Comparison of ENCODE assay signal across 12 cellular contexts in genomic region chr20:23693220-23693619, GRCh38. TPM values are rescaled to one million over a fixed set of nuclear protein-coding genes. Genes with fewer than 3 reads are reported as not detected.
A peak's percentile ranks its signal among the peaks of the same experiment; 100 is the strongest.
DNase-seq lines count a peak whose midpoint lies in the region; ATAC-seq, FAIRE-seq and TF ChIP-seq lines count a peak whose summit lies in the region.
"Not testable (repeated sequence)": the region's sequence is repeated elsewhere in the genome, so short reads cannot be mapped to it uniquely, and the experiment has no call there.
"Had no signal": no experiment of that assay in that cellular context is flagged by ENCODE, and none has a peak within 500 bp of the region (broad histone marks: within the 10 kb centered on the region; RNA-seq: fewer than 3 reads in every experiment).

No MANE protein-coding gene starts in this region.

- not testable (repeated sequence) for H3K4me3 ChIP-seq in GM12878; mesodermal cell (ENCODE audit: extremely low read depth, insufficient read depth, low read length, poor library complexity, severe bottlenecking)

- H3K27me3 ChIP-seq in GM12878 (replicated peaks in 1 of 2; ENCODE audit: control insufficient read depth in 2 of 2, insufficient read depth in 2 of 2, low read length in 1 of 2) = not testable (repeated sequence)

- RAD21 ChIA-PET in GM12878 (lab: Charles Lee; ENCODE audit: unreplicated experiment) = not testable (repeated sequence)

- H3K36me3 ChIP-seq in GM12878 (ENCODE audit: control insufficient read depth in 2 of 2, insufficient read depth in 2 of 2, low read length in 1 of 2); mesodermal cell (ENCODE audit: control insufficient read depth, insufficient read depth, low read length): not testable (repeated sequence)

- not testable (repeated sequence) for TF ChIP-seq CTCF in GM12878 (IDR thresholded peaks at IDR 0.05 in 2 of 3, conservative IDR thresholded peaks at IDR 0.05 in 1 of 3; ENCODE audit: control insufficient read depth in 2 of 3, extremely low read depth in 1 of 3, insufficient read depth in 1 of 3, low read depth in 3 of 3, low read length in 3 of 3)

- ATAC-seq in GM12878 = peak; percentile 38; the same call in 1 of the 3 replicates
- peak; percentile 92 for ATAC-seq in left ventricle myocardium superior

- H3K79me2 ChIP-seq in GM12878 (ENCODE audit: control insufficient read depth, insufficient read depth, low read length) = not testable (repeated sequence)

- H3K9me3 ChIP-seq in GM12878 (replicated peaks; ENCODE audit: control insufficient read depth, insufficient read depth, low read length); mesodermal cell (ENCODE audit: control insufficient read depth, low read length): not testable (repeated sequence)

- TF ChIP-seq RAD21 in GM12878 (IDR thresholded peaks at IDR 0.05; ENCODE audit: insufficient read depth, low read depth, low read length) = not testable (repeated sequence)

- CTCF ChIA-PET in GM12878 (lab: Yijun Ruan, JAX) = not testable (repeated sequence)

- H3K9ac ChIP-seq in GM12878 (ENCODE audit: control insufficient read depth, insufficient read depth, low read length) = not testable (repeated sequence)

- TF ChIP-seq POLR2A in GM12878 (IDR thresholded peaks at IDR 0.05; ENCODE audit: low read depth, low read length) = not testable (repeated sequence)

- POLR2A ChIA-PET in GM12878 (lab: Charles Lee) = not testable (repeated sequence)

- not testable (repeated sequence) for H3K4me1 ChIP-seq in GM12878 (ENCODE audit: control insufficient read depth, insufficient read depth, low read length)
- H3K4me1 ChIP-seq in mesodermal cell (ENCODE audit: control insufficient read depth, insufficient read depth, low read length, poor library complexity, severe bottlenecking) = peaks cover 30% of the 10 kb centered on the region

- in situ Hi-C loops in Caki2 (cut with HindIII; ENCODE audit: low pct_unique_long_range_greater_than_20kb, low sequenced_read_pairs); GM12878 (cut with MboI): not testable (repeated sequence)

- H3K4me2 ChIP-seq in GM12878 (ENCODE audit: control insufficient read depth, insufficient read depth) = not testable (repeated sequence)

- intact Hi-C loops in GM12878 (cut with micrococcal nuclease; ENCODE audit: unreplicated experiment); left ventricle myocardium superior (cut with micrococcal nuclease): not testable (repeated sequence)

- not testable (repeated sequence) for H3K27ac ChIP-seq in GM12878 (ENCODE audit: control insufficient read depth, insufficient read depth)
- H3K27ac ChIP-seq in mesodermal cell (ENCODE audit: low read depth, low read length, severe bottlenecking) = peak overlapping the region; percentile 80

- not testable (repeated sequence) for H2AFZ ChIP-seq in GM12878 (ENCODE audit: control insufficient read depth, low read depth, low read length)

- 36% methylated on average over 5 of the region's 5 CpGs for WGBS in GM12878 (ENCODE audit: insufficient coverage, insufficient replicate concordance, low lambda C conversion rate, missing lambda C conversion rate)
- WGBS in mesodermal cell (ENCODE audit: insufficient coverage in 2 of 2), 2 experiments = 20 to 56% methylated on average over 1 to 4 of the region's 5 CpGs

- DNase-seq in Caki2 (ENCODE audit: low read depth) (peak; percentile 77), HS-5 (ENCODE audit: low read depth) (peak; percentile 40), RPMI7951 (ENCODE audit: low read depth) (peak; percentile 89), fibroblast of gingiva (ENCODE audit: low read depth) (peak; percentile 63), stromal cell of bone marrow (ENCODE audit: low read depth) (peak; percentile 20)
- DNase-seq in GM12878 (ENCODE audit: low read depth, low spot score); left ventricle myocardium superior: not testable (repeated sequence)

- FAIRE-seq in GM12878 (lab: Jason Lieb, UNC) = not testable (repeated sequence)

- H4K20me1 ChIP-seq in GM12878 (ENCODE audit: control insufficient read depth, insufficient read depth) = not testable (repeated sequence)

- not testable (repeated sequence) for TF ChIP-seq EP300 in GM12878 (IDR thresholded peaks at IDR 0.05; ENCODE audit: borderline replicate concordance in 1 of 2, control insufficient read depth in 1 of 2, low read depth in 2 of 2, low read length in 2 of 2)

- SMC1A ChIA-PET in GM12878 (lab: Charles Lee; ENCODE audit: uncharacterized antibody, unreplicated experiment) = not testable (repeated sequence)

- not testable (repeated sequence) for BruUV-seq in GM12878 (replicated peaks; lab: Mats Ljungman, UMichigan)

RNA-seq across cellular contexts. Expression of gene CST4, which starts 4.4 kb away (rescaled TPM):
- total RNA-seq in Caki2 (2014; rRNA removed; shearing (Covaris generic); ENCODE audit: low replicate concordance) = 16.1 and 28.3 TPM in 2 replicates
- total RNA-seq in RPMI7951 (2014; rRNA removed; shearing (Covaris generic)) = not detected in 2 replicates
- not detected in 2 replicates for total RNA-seq in GM12878 (2013; cell fraction: nucleolus; rRNA removed)
- not detected in 2 replicates for total RNA-seq in GM12878 (2014; rRNA removed)
- total RNA-seq in GM12878 (2014; rRNA removed; fragmentation: Illumina TruSeq; extraction: Trizol) = not detected in 2 replicates
- not detected in 2 replicates for total RNA-seq in GM12878 (2021)
- not detected for polyA plus RNA-seq in GM12878 (2011; ENCODE audit: low read depth)
- polyA plus RNA-seq in GM12878 (2011; rRNA removed) = not detected in 2 replicates
- polyA plus RNA-seq in GM12878 (2011; cell fraction: cytosol; rRNA removed) = not detected in 2 replicates
- polyA plus RNA-seq in GM12878 (2011; cell fraction: nucleus; rRNA removed) = not detected in 2 replicates
- not detected in 2 replicates for polyA plus RNA-seq in GM12878 (2012)
- polyA plus RNA-seq in GM12878 (2014; fragmentation: Illumina TruSeq; extraction: Trizol) = not detected in 2 replicates
- polyA plus RNA-seq in GM12878 (2014; fragmentation: Nextera tagmentation; extraction: Ambion mirVana) = not detected
- not detected in 2 replicates for polyA plus RNA-seq in GM12878 (2014; rRNA removed)
- not detected for polyA plus RNA-seq in GM12878 (2016; fragmentation: Nextera tagmentation; extraction: Ambion mirVana)
- not detected in 2 replicates for polyA minus RNA-seq in GM12878 (2011; rRNA and poly(A)+ RNA removed)
- not detected in 2 replicates for polyA minus RNA-seq in GM12878 (2011; cell fraction: cytosol; rRNA and poly(A)+ RNA removed)
- polyA minus RNA-seq in GM12878 (2011; cell fraction: nucleus; rRNA and poly(A)+ RNA removed) = not detected in 2 replicates
- not detected for total RNA-seq in left ventricle myocardium superior
- polyA plus RNA-seq in mesodermal cell (2013, experiment 1 of 2) = not detected
- polyA plus RNA-seq in mesodermal cell (2013, experiment 2 of 2) = not detected
- total RNA-seq: glomerular endothelial cell, mononuclear cell, skeletal muscle tissue, T-helper 17 cell had no signal

RNA-seq across cellular contexts. Expression of gene CST3, which starts 55.5 kb away (rescaled TPM):
- total RNA-seq in Caki2 (2014; rRNA removed; shearing (Covaris generic); ENCODE audit: low replicate concordance) = 368 and 404 TPM in 2 replicates
- 515 and 755 TPM in 2 replicates for total RNA-seq in RPMI7951 (2014; rRNA removed; shearing (Covaris generic))
- total RNA-seq in GM12878 (2013; cell fraction: nucleolus; rRNA removed) = 8.0 and 8.9 TPM in 2 replicates
- total RNA-seq in GM12878 (2014; rRNA removed) (54.0 and 74.3 TPM in 2 replicates), GM12878 (2014; rRNA removed; fragmentation: Illumina TruSeq; extraction: Trizol) (35.1 and 35.5 TPM in 2 replicates), GM12878 (2021) (114 and 115 TPM in 2 replicates), left ventricle myocardium superior (887 TPM)
- polyA plus RNA-seq in GM12878 (2011; ENCODE audit: low read depth) = 12.4 TPM
- polyA plus RNA-seq in GM12878 (2011; rRNA removed) (8.5 and 20.4 TPM in 2 replicates), GM12878 (2014; fragmentation: Illumina TruSeq; extraction: Trizol) (18.6 and 41.3 TPM in 2 replicates), GM12878 (2014; fragmentation: Nextera tagmentation; extraction: Ambion mirVana) (10 to 100 TPM; 11.8 to 22.2 TPM), GM12878 (2014; rRNA removed) (112 and 116 TPM in 2 replicates), GM12878 (2016; fragmentation: Nextera tagmentation; extraction: Ambion mirVana) (100 to 1,000 TPM; 122 to 127 TPM)
- polyA plus RNA-seq in GM12878 (2011; cell fraction: cytosol; rRNA removed) = 37.8 and 46.4 TPM in 2 replicates
- 14.0 and 16.1 TPM in 2 replicates for polyA plus RNA-seq in GM12878 (2011; cell fraction: nucleus; rRNA removed)
- polyA plus RNA-seq in GM12878 (2012) = 22.5 and 28.0 TPM in 2 replicates
- polyA minus RNA-seq in GM12878 (2011; rRNA and poly(A)+ RNA removed) = 11.7 and 21.1 TPM in 2 replicates
- 18.3 TPM in 2 replicates for polyA minus RNA-seq in GM12878 (2011; cell fraction: cytosol; rRNA and poly(A)+ RNA removed)
- polyA minus RNA-seq in GM12878 (2011; cell fraction: nucleus; rRNA and poly(A)+ RNA removed) = 3.8 and 4.5 TPM in 2 replicates
- polyA plus RNA-seq in mesodermal cell (2013, experiment 1 of 2) = 238 TPM
- 229 TPM for polyA plus RNA-seq in mesodermal cell (2013, experiment 2 of 2)

RNA-seq across cellular contexts. Expression of gene CST1, which starts 57.5 kb away (rescaled TPM):
- 29.3 and 53.5 TPM in 2 replicates for total RNA-seq in Caki2 (2014; rRNA removed; shearing (Covaris generic); ENCODE audit: low replicate concordance)
- total RNA-seq in RPMI7951 (2014; rRNA removed; shearing (Covaris generic)) = 0.68 and 0.84 TPM in 2 replicates
- total RNA-seq in GM12878 (2013; cell fraction: nucleolus; rRNA removed) = not detected in 2 replicates
- total RNA-seq in GM12878 (2014; rRNA removed) = not detected in 2 replicates
- not detected in 2 replicates for total RNA-seq in GM12878 (2014; rRNA removed; fragmentation: Illumina TruSeq; extraction: Trizol)
- not detected in 2 replicates for total RNA-seq in GM12878 (2021)
- not detected for polyA plus RNA-seq in GM12878 (2011; ENCODE audit: low read depth)
- not detected in 2 replicates for polyA plus RNA-seq in GM12878 (2011; rRNA removed)
- polyA plus RNA-seq in GM12878 (2011; cell fraction: cytosol; rRNA removed) = not detected in 2 replicates
- not detected in 2 replicates for polyA plus RNA-seq in GM12878 (2011; cell fraction: nucleus; rRNA removed)
- not detected in 2 replicates for polyA plus RNA-seq in GM12878 (2012)
- polyA plus RNA-seq in GM12878 (2014; fragmentation: Illumina TruSeq; extraction: Trizol) = not detected in 2 replicates
- not detected for polyA plus RNA-seq in GM12878 (2014; fragmentation: Nextera tagmentation; extraction: Ambion mirVana)
- polyA plus RNA-seq in GM12878 (2014; rRNA removed) = not detected in 2 replicates
- polyA plus RNA-seq in GM12878 (2016; fragmentation: Nextera tagmentation; extraction: Ambion mirVana) = not detected
- polyA minus RNA-seq in GM12878 (2011; rRNA and poly(A)+ RNA removed) = not detected in 2 replicates
- not detected in 2 replicates for polyA minus RNA-seq in GM12878 (2011; cell fraction: cytosol; rRNA and poly(A)+ RNA removed)
- not detected in 2 replicates for polyA minus RNA-seq in GM12878 (2011; cell fraction: nucleus; rRNA and poly(A)+ RNA removed)
- not detected for total RNA-seq in left ventricle myocardium superior
- polyA plus RNA-seq in mesodermal cell (2013, experiment 1 of 2) = 6.6 TPM
- polyA plus RNA-seq in mesodermal cell (2013, experiment 2 of 2) = 6.2 TPM
- total RNA-seq: mononuclear cell, skeletal muscle tissue, T-helper 17 cell had no signal

Comparison
In these comparisons a context has a peak if more than half of its experiments do, and no peak if none do; other contexts are left out.
1. RNA of gene CST4, which starts 4.4 kb away (total RNA-seq): 16.1 to 28.3 TPM in Caki2; not detected in RPMI7951, not detected in GM12878 and not detected in left ventricle myocardium superior (single experiment); every median in the first group is over 10 times any median in the second.
2. RNA of gene CST1, which starts 57.5 kb away (total RNA-seq): 29.3 to 53.5 TPM in Caki2; 0.68 to 0.84 TPM in RPMI7951, not detected in GM12878 and not detected in left ventricle myocardium superior (single experiment); every median in the first group is over 10 times any median in the second.